In genomic region chr3:161220850-161221753, GRCh38 we compare ENCODE assay signal across 1 cellular context.
A peak's percentile ranks its signal among the peaks of the same experiment; 100 is the strongest.
TF ChIP-seq lines count a peak whose summit lies in the region.

TSS of gene NMD3 (plus strand) at chr3:161221311. CDS start at chr3:161222014, 703 bp downstream.

TF ChIP-seq in HepG2, 621 proteins besides CTCF, POLR2A, EP300 and RAD21 (continued from another document and continues in another):
- TF ChIP-seq DRAP1 (CRISPR knock-in tag; IDR thresholded peaks at IDR 0.05) (peak; percentile 95), U2AF1 (optimal IDR thresholded peaks at IDR 0.05; ENCODE audit: low read depth, low read length) (peak; percentile 88), GTF3A (CRISPR knock-in tag; conservative IDR thresholded peaks at IDR 0.05) (0 out of 2 replicates have a peak, but pooled peaks have one; percentile 22), PRPF4 (IDR thresholded peaks at IDR 0.05; ENCODE audit: low read depth, low read length, poor library complexity, severe bottlenecking) (no peak), GATAD1 (CRISPR knock-in tag; IDR thresholded peaks at IDR 0.05) (peak; percentile 80), PHF20 (CRISPR knock-in tag; IDR thresholded peaks at IDR 0.05) (peak; percentile 73), ZNF446 (CRISPR knock-in tag; IDR thresholded peaks at IDR 0.05) (peak; percentile 53; the same call in 1 of the 2 replicates), HMGXB4 (CRISPR knock-in tag; IDR thresholded peaks at IDR 0.05; ENCODE audit: borderline replicate concordance in 1 of 2, low read depth in 1 of 2) (peak; percentile 53 to 82), TBX2 (CRISPR knock-in tag; IDR thresholded peaks at IDR 0.05; ENCODE audit: borderline replicate concordance) (peak; percentile 85), FOXK1 (CRISPR knock-in tag; IDR thresholded peaks at IDR 0.05; ENCODE audit: borderline replicate concordance, low read depth) (peak; percentile 44; the same call in 1 of the 2 replicates), ZNF790 (CRISPR knock-in tag; IDR thresholded peaks at IDR 0.05; ENCODE audit: borderline replicate concordance) (peak; percentile 55; the same call in 1 of the 2 replicates), ZNF75D (CRISPR knock-in tag; IDR thresholded peaks at IDR 0.05; ENCODE audit: borderline replicate concordance) (no peak), TBX3 (IDR thresholded peaks at IDR 0.05; ENCODE audit: borderline replicate concordance) (0 out of 2 replicates have a peak, but pooled peaks have one; percentile 9), ZNF260 (CRISPR knock-in tag; IDR thresholded peaks at IDR 0.05; ENCODE audit: borderline replicate concordance, low read depth) (no peak), ZMYM4 (CRISPR knock-in tag; IDR thresholded peaks at IDR 0.05) (peak; percentile 96), PCBP1 (IDR thresholded peaks at IDR 0.05; ENCODE audit: borderline replicate concordance, low read depth, low read length) (no peak), ZNF775 (CRISPR knock-in tag; IDR thresholded peaks at IDR 0.05; ENCODE audit: borderline replicate concordance) (peak; percentile 70; the same call in 1 of the 2 replicates), ZNF572 (CRISPR knock-in tag; IDR thresholded peaks at IDR 0.05) (0 out of 2 replicates have a peak, but pooled peaks have one; percentile 87), ZNF124 (CRISPR knock-in tag; IDR thresholded peaks at IDR 0.05) (0 out of 2 replicates have a peak, but pooled peaks have one; percentile 53), MEF2D (CRISPR knock-in tag; IDR thresholded peaks at IDR 0.05) (peak; percentile 68; the same call in 1 of the 2 replicates), RORA (CRISPR knock-in tag; IDR thresholded peaks at IDR 0.05) (no peak), ZNF577 (CRISPR knock-in tag; IDR thresholded peaks at IDR 0.05; ENCODE audit: borderline replicate concordance, low read depth) (peak; percentile 85; the same call in 1 of the 2 replicates), RNF2 (conservative IDR thresholded peaks at IDR 0.05; ENCODE audit: low read depth) (peak; percentile 76), KLF16 (CRISPR knock-in tag; IDR thresholded peaks at IDR 0.05) (peak in 1 of 2 experiments; percentile 63; a peak in 1 of 4 replicates), MBNL3 (CRISPR knock-in tag; conservative IDR thresholded peaks at IDR 0.05) (no peak), ZGPAT (CRISPR knock-in tag; IDR thresholded peaks at IDR 0.05) (peak; percentile 79; the same call in 1 of the 2 replicates), SIN3A (IDR thresholded peaks at IDR 0.05; ENCODE audit: borderline replicate concordance, low read depth, low read length) (peak; percentile 37; the same call in 1 of the 2 replicates), SPEN (CRISPR knock-in tag; IDR thresholded peaks at IDR 0.05; ENCODE audit: low read depth) (peak; percentile 75), ARNTL (CRISPR knock-in tag; IDR thresholded peaks at IDR 0.05) (0 out of 2 replicates have a peak, but pooled peaks have one; percentile 47), ZNF121 (CRISPR knock-in tag; IDR thresholded peaks at IDR 0.05) (peak; percentile 27; the same call in 1 of the 2 replicates), DNMT3B (CRISPR knock-in tag; conservative IDR thresholded peaks at IDR 0.05) (no peak), ZNF678 (CRISPR knock-in tag; IDR thresholded peaks at IDR 0.05) (no peak), KDM5B (CRISPR knock-in tag; IDR thresholded peaks at IDR 0.05; ENCODE audit: borderline replicate concordance) (peak; percentile 88; the same call in 1 of the 2 replicates), YEATS2 (CRISPR knock-in tag; IDR thresholded peaks at IDR 0.05; ENCODE audit: borderline replicate concordance) (peak; percentile 84; the same call in 1 of the 2 replicates), ZNF350 (CRISPR knock-in tag; IDR thresholded peaks at IDR 0.05; ENCODE audit: borderline replicate concordance, low read depth) (peak; percentile 70), ZNF619 (CRISPR knock-in tag; IDR thresholded peaks at IDR 0.05) (peak; percentile 95; the same call in 1 of the 2 replicates), RBFOX2 (IDR thresholded peaks at IDR 0.05; ENCODE audit: low read depth, low read length) (peak; percentile 95), ZNF776 (CRISPR knock-in tag; IDR thresholded peaks at IDR 0.05) (peak; percentile 78; the same call in 1 of the 2 replicates), ZNF713 (CRISPR knock-in tag; IDR thresholded peaks at IDR 0.05) (0 out of 2 replicates have a peak, but pooled peaks have one; percentile 65), ARID5B (CRISPR knock-in tag; IDR thresholded peaks at IDR 0.05) (peak; percentile 59; the same call in 1 of the 2 replicates), RFXAP (CRISPR knock-in tag; IDR thresholded peaks at IDR 0.05; ENCODE audit: borderline replicate concordance) (peak; percentile 54; the same call in 1 of the 2 replicates), ZBTB20 (CRISPR knock-in tag; IDR thresholded peaks at IDR 0.05; ENCODE audit: borderline replicate concordance, low read depth) (peak; percentile 81; the same call in 1 of the 2 replicates), ZNF567 (CRISPR knock-in tag; IDR thresholded peaks at IDR 0.05; ENCODE audit: borderline replicate concordance) (peak; percentile 73), ZFAT (CRISPR knock-in tag; conservative IDR thresholded peaks at IDR 0.05) (no peak), TSC22D2 (CRISPR knock-in tag; IDR thresholded peaks at IDR 0.05; ENCODE audit: borderline replicate concordance) (no peak), KDM5A (IDR thresholded peaks at IDR 0.05; ENCODE audit: borderline replicate concordance, low read length) (peak; percentile 66; the same call in 1 of the 2 replicates)
- TF ChIP-seq, protein P1, sequence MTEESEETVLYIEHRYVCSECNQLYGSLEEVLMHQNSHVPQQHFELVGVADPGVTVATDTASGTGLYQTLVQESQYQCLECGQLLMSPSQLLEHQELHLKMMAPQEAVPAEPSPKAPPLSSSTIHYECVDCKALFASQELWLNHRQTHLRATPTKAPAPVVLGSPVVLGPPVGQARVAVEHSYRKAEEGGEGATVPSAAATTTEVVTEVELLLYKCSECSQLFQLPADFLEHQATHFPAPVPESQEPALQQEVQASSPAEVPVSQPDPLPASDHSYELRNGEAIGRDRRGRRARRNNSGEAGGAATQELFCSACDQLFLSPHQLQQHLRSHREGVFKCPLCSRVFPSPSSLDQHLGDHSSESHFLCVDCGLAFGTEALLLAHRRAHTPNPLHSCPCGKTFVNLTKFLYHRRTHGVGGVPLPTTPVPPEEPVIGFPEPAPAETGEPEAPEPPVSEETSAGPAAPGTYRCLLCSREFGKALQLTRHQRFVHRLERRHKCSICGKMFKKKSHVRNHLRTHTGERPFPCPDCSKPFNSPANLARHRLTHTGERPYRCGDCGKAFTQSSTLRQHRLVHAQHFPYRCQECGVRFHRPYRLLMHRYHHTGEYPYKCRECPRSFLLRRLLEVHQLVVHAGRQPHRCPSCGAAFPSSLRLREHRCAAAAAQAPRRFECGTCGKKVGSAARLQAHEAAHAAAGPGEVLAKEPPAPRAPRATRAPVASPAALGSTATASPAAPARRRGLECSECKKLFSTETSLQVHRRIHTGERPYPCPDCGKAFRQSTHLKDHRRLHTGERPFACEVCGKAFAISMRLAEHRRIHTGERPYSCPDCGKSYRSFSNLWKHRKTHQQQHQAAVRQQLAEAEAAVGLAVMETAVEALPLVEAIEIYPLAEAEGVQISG (CRISPR knock-in tag; IDR thresholded peaks at IDR 0.05): peak; percentile 37
- TF ChIP-seq, protein P2, sequence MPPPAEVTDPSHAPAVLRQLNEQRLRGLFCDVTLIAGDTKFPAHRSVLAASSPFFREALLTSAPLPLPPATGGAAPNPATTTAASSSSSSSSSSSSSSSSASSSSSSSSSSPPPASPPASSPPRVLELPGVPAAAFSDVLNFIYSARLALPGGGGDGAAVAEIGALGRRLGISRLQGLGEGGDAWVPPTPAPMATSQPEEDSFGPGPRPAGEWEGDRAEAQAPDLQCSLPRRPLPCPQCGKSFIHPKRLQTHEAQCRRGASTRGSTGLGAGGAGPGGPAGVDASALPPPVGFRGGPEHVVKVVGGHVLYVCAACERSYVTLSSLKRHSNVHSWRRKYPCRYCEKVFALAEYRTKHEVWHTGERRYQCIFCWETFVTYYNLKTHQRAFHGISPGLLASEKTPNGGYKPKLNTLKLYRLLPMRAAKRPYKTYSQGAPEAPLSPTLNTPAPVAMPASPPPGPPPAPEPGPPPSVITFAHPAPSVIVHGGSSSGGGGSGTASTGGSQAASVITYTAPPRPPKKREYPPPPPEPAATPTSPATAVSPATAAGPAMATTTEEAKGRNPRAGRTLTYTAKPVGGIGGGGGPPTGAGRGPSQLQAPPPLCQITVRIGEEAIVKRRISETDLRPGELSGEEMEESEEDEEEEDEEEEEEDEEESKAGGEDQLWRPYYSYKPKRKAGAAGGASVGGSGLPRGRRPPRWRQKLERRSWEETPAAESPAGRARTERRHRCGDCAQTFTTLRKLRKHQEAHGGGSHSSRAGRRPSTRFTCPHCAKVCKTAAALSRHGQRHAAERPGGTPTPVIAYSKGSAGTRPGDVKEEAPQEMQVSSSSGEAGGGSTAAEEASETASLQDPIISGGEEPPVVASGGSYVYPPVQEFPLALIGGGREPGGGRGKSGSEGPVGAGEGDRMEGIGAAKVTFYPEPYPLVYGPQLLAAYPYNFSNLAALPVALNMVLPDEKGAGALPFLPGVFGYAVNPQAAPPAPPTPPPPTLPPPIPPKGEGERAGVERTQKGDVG (CRISPR knock-in tag; IDR thresholded peaks at IDR 0.05; ENCODE audit: borderline replicate concordance): 0 out of 2 replicates have a peak, but pooled peaks have one; percentile 52
